ENCODE assay signal across 9 cellular contexts in the genomic region with DNA sequence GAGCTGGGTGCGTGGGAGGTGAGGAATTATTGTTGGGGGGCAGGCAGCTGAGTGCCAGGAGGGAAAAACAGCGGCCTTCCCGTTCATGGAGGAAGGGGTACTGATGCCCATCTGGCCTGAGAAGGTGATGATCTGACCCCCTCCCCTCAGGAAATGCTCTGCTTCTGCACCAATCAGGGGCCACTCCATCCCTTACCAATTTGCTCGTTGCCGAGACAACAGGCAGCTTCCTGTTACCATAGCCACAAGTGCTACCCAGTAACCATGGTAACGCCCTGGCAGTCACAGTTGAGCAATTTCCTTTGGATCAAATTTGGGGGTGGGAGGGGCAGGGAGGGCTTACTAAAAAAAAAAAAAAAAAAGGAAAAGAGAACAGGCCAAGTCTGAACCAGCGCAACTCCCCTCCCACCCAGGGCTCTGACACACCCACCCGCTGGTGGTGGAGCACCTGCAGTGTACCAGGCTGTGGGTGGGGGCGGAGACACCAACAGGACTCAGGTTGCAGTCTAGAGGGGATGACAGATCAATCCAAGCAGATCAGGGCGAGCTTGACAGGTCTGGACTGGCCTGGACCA. TPM values are rescaled to one million over a fixed set of nuclear protein-coding genes. Genes with fewer than 3 reads are reported as not detected.
A peak's percentile ranks its signal among the peaks of the same experiment; 100 is the strongest.
DNase-seq lines count a peak whose midpoint lies in the region; ATAC-seq, FAIRE-seq and TF ChIP-seq lines count a peak whose summit lies in the region.
"Had no signal": no experiment of that assay in that cellular context is flagged by ENCODE, and none has a peak within 500 bp of the region (broad histone marks: within the 10 kb centered on the region; RNA-seq: fewer than 3 reads in every experiment).

No MANE protein-coding gene starts in this region.

- DNase-seq in HTR-8/SVneo (ENCODE audit: insufficient read length, low spot score) (no peak), RPMI8226 (peak; percentile 56), adipocyte (ENCODE audit: low read depth) (peak; percentile 17), middle frontal gyrus (ENCODE audit: extremely low spot score, low spot score) (peak; percentile 42), NCI-H1048 (lab: John Stamatoyannopoulos, UW) (no peak), esophagus squamous epithelium (lab: John Stamatoyannopoulos, UW) (no peak), glomerular visceral epithelial cell (ENCODE audit: extremely low spot score) (no peak)

- intact Hi-C loops in esophagus squamous epithelium (cut with DNase I), result no loop called here

- H3K4me1 ChIP-seq in adipocyte (ENCODE audit: control insufficient read depth, insufficient read depth, low read length) (peaks cover 17% of the 10 kb centered on the region), esophagus squamous epithelium (no peaks in the 10 kb centered on the region)

- ATAC-seq in GM18873 (IDR thresholded peaks at IDR 0.05; ENCODE audit: low FRiP score, unreplicated experiment), result no peak

- H3K27me3 ChIP-seq in adipocyte (replicated peaks; ENCODE audit: control insufficient read depth, insufficient read depth, low read length) (peaks cover 3% of the 10 kb centered on the region), esophagus squamous epithelium (no peaks in the 10 kb centered on the region)

- peak; percentile 77 for FAIRE-seq in HTR-8/SVneo (lab: Jason Lieb, UNC)

- H3K9ac ChIP-seq in adipocyte (ENCODE audit: low read length), result no peak overlapping the region

- no peak for TF ChIP-seq POLR2A in esophagus squamous epithelium (IDR thresholded peaks at IDR 0.05)

- H3K27ac ChIP-seq in esophagus squamous epithelium, result no peak overlapping the region
- H3K27ac ChIP-seq: epithelial cell of prostate had no signal

- H3K9me3 ChIP-seq in adipocyte (ENCODE audit: control insufficient read depth, low read length) (no peaks in the 10 kb centered on the region), esophagus squamous epithelium (no peaks in the 10 kb centered on the region)

- no peak for TF ChIP-seq CTCF in esophagus squamous epithelium (IDR thresholded peaks at IDR 0.05)

- H3K4me3 ChIP-seq in adipocyte (ENCODE audit: low read length) (no peak overlapping the region), esophagus squamous epithelium (no peak overlapping the region)

- H3K36me3 ChIP-seq in adipocyte (ENCODE audit: control insufficient read depth, insufficient read depth, low read length, severe bottlenecking) (no peaks in the 10 kb centered on the region), esophagus squamous epithelium (no peaks in the 10 kb centered on the region)

- 39 to 48% methylated on average over 8 of the region's 10 CpGs for WGBS in esophagus squamous epithelium, 2 donors

RNA-seq across cellular contexts. Expression of gene CELF6, which starts 13.7 kb away (rescaled TPM):
- under 1 TPM in 3 of 4 donors, not detected in 1; 0.31 to 0.82 (median 0.76) TPM for total RNA-seq in esophagus squamous epithelium

RNA-seq across cellular contexts. Expression of gene PARP6, which starts 33.9 kb away (rescaled TPM):
- 10 to 100 TPM; 12.2 to 62.2 (median 31.6) TPM for total RNA-seq in esophagus squamous epithelium

Comparison
In these comparisons a context has a peak if more than half of its experiments do, and no peak if none do; other contexts are left out.
1. DNase-seq: peak in RPMI8226 (single experiment), adipocyte (single experiment) and middle frontal gyrus (single experiment); none in HTR-8/SVneo (single experiment), NCI-H1048 (single experiment), esophagus squamous epithelium (single experiment) and glomerular visceral epithelial cell (single experiment).